In the genomic region with DNA sequence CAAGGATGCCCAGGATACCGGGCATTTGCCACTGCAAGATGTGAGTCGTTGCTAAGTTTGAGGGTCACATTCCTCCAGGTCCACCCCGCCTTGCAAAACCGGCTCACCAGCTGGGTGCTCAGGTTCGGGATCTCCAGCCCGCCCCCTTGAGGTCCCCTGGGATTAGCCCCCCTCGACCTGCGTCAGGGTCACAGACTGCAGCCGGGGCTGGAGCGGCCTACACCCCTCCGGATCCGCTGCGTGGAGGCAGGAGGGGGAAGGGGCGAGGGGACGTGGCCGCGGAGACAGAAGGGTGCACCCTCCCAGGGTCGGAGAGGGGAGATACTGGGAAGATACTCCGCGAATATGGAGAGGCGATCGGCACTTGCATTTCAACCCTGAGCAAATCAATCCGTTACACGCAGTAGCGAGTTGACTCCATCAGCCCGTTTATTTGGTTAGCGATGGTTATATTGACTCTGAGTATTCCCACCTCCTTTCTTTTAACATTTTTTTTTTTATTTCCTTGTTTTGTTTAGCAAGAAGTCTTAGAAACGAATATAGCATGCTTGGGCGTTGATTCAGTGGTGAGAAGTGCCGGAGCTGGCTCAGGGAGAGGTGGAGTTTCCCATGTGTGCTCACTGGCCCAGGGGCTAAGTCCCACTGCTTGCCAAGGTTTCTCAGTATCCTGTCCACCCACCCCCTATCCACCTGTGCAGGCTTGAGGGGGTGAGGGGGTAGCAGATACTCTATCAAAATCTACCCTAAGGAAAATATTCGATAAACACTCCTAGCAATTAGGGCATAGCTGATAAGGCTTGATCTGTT, we compare ENCODE assay signal across 1 cellular context.
TF ChIP-seq lines count a peak whose summit lies in the region.

No MANE protein-coding gene starts in this region.

TF ChIP-seq in GM12878, 131 proteins besides CTCF, POLR2A, EP300 and RAD21 (continued from another document):
- TF ChIP-seq ZBED1 (IDR thresholded peaks at IDR 0.05; ENCODE audit: borderline replicate concordance) (peak; percentile 29; the same call in 1 of the 2 replicates), SMAD1 (IDR thresholded peaks at IDR 0.05; ENCODE audit: low read depth, partially characterized antibody) (peak; percentile 44), KDM1A (IDR thresholded peaks at IDR 0.05; ENCODE audit: borderline replicate concordance) (no peak), PML (IDR thresholded peaks at IDR 0.05; ENCODE audit: low read length) (no peak), PAX5 (IDR thresholded peaks at IDR 0.05; ENCODE audit: borderline replicate concordance, low read depth, low read length) (0 out of 2 replicates have a peak, but pooled peaks have one; percentile 34), RELA (IDR thresholded peaks at IDR 0.05; ENCODE audit: borderline replicate concordance, partially characterized antibody) (peak; percentile 29), DPF2 (IDR thresholded peaks at IDR 0.05) (no peak), RBBP5 (conservative IDR thresholded peaks at IDR 0.05) (no peak), MXI1 (IDR thresholded peaks at IDR 0.05; ENCODE audit: low read depth, low read length) (peak; percentile 38; the same call in 1 of the 2 replicates), CREB1 (IDR thresholded peaks at IDR 0.05; ENCODE audit: low read depth) (0 out of 2 replicates have a peak, but pooled peaks have one; percentile 38), TAF1 (IDR thresholded peaks at IDR 0.05; ENCODE audit: borderline replicate concordance, low read depth, low read length) (peak; percentile 60; the same call in 1 of the 2 replicates), ETV6 (conservative IDR thresholded peaks at IDR 0.05 in 1 of 2, IDR thresholded peaks at IDR 0.05 in 1 of 2; ENCODE audit: borderline replicate concordance in 1 of 2, low read depth in 1 of 2) (no peak), SP1 (IDR thresholded peaks at IDR 0.05; ENCODE audit: low read depth, low read length) (peak; percentile 26), TCF7 (IDR thresholded peaks at IDR 0.05; ENCODE audit: borderline replicate concordance) (no peak), SPI1 (IDR thresholded peaks at IDR 0.05; ENCODE audit: borderline replicate concordance, insufficient read depth, low read depth, low read length) (no peak), POU2F2 (IDR thresholded peaks at IDR 0.05; ENCODE audit: borderline replicate concordance, low read depth, low read length) (peak; percentile 28; the same call in 1 of the 3 replicates), PAX8 (IDR thresholded peaks at IDR 0.05) (no peak), CHD1 (IDR thresholded peaks at IDR 0.05; ENCODE audit: low read depth, low read length) (no peak), NFIC (IDR thresholded peaks at IDR 0.05; ENCODE audit: low read depth, low read length) (0 out of 2 replicates have a peak, but pooled peaks have one; percentile 7), ATF7 (IDR thresholded peaks at IDR 0.05; ENCODE audit: low read depth) (no peak)
- TF ChIP-seq, protein P1, sequence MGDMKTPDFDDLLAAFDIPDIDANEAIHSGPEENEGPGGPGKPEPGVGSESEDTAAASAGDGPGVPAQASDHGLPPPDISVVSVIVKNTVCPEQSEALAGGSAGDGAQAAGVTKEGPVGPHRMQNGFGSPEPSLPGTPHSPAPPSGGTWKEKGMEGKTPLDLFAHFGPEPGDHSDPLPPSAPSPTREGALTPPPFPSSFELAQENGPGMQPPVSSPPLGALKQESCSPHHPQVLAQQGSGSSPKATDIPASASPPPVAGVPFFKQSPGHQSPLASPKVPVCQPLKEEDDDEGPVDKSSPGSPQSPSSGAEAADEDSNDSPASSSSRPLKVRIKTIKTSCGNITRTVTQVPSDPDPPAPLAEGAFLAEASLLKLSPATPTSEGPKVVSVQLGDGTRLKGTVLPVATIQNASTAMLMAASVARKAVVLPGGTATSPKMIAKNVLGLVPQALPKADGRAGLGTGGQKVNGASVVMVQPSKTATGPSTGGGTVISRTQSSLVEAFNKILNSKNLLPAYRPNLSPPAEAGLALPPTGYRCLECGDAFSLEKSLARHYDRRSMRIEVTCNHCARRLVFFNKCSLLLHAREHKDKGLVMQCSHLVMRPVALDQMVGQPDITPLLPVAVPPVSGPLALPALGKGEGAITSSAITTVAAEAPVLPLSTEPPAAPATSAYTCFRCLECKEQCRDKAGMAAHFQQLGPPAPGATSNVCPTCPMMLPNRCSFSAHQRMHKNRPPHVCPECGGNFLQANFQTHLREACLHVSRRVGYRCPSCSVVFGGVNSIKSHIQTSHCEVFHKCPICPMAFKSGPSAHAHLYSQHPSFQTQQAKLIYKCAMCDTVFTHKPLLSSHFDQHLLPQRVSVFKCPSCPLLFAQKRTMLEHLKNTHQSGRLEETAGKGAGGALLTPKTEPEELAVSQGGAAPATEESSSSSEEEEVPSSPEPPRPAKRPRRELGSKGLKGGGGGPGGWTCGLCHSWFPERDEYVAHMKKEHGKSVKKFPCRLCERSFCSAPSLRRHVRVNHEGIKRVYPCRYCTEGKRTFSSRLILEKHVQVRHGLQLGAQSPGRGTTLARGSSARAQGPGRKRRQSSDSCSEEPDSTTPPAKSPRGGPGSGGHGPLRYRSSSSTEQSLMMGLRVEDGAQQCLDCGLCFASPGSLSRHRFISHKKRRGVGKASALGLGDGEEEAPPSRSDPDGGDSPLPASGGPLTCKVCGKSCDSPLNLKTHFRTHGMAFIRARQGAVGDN (IDR thresholded peaks at IDR 0.05), result peak; percentile 62; the same call in 1 of the 2 replicates
- TF ChIP-seq, protein P2, sequence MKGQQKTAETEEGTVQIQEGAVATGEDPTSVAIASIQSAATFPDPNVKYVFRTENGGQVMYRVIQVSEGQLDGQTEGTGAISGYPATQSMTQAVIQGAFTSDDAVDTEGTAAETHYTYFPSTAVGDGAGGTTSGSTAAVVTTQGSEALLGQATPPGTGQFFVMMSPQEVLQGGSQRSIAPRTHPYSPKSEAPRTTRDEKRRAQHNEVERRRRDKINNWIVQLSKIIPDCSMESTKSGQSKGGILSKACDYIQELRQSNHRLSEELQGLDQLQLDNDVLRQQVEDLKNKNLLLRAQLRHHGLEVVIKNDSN (IDR thresholded peaks at IDR 0.05; ENCODE audit: borderline replicate concordance, extremely low read length, insufficient read depth, low read depth, low read length), result no peak
- TF ChIP-seq, protein P3, sequence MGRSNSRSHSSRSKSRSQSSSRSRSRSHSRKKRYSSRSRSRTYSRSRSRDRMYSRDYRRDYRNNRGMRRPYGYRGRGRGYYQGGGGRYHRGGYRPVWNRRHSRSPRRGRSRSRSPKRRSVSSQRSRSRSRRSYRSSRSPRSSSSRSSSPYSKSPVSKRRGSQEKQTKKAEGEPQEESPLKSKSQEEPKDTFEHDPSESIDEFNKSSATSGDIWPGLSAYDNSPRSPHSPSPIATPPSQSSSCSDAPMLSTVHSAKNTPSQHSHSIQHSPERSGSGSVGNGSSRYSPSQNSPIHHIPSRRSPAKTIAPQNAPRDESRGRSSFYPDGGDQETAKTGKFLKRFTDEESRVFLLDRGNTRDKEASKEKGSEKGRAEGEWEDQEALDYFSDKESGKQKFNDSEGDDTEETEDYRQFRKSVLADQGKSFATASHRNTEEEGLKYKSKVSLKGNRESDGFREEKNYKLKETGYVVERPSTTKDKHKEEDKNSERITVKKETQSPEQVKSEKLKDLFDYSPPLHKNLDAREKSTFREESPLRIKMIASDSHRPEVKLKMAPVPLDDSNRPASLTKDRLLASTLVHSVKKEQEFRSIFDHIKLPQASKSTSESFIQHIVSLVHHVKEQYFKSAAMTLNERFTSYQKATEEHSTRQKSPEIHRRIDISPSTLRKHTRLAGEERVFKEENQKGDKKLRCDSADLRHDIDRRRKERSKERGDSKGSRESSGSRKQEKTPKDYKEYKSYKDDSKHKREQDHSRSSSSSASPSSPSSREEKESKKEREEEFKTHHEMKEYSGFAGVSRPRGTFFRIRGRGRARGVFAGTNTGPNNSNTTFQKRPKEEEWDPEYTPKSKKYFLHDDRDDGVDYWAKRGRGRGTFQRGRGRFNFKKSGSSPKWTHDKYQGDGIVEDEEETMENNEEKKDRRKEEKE (IDR thresholded peaks at IDR 0.05), result no peak
TF ChIP-seq in GM12878: peak in this region for 28.
